Comparison of ENCODE assay signal across 8 cellular contexts in the genomic region with DNA sequence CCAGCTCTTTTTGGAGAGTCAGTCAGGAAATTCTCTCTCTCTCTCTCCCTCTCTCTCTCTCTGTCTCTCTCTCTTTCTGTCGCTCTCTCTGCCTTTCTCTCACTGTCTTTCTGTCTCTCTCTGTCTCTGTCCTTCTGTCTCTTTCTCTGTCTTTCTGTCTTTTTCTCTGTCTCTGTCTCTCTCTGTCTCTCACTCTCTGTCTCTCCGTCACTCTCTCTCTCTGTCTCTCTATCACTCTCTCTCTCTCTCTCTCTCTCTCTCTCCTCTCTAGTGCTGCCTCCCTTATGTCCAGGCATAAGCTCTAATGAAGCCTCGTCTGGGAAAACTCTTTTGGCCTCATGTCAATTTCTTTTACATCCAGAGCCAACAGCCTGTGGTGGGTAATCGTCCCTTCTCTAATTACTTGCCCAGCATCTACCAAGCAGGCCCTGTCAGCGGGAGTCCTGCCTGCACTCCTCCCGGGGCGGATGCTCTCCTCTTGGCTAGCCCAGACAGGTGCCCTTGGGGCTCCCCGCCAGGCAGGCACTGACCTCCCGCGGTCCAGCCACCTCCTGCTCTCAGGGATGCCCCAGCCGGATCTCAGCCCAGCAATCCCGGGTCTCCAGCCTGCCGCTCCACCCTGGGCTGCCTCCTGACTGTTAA.
A peak's percentile ranks its signal among the peaks of the same experiment; 100 is the strongest.
DNase-seq lines count a peak whose midpoint lies in the region; ATAC-seq and TF ChIP-seq lines count a peak whose summit lies in the region.

No MANE protein-coding gene starts in this region.

- ATAC-seq in HG02870 (IDR thresholded peaks at IDR 0.05; ENCODE audit: unreplicated experiment) (no peak), GM19467 (IDR thresholded peaks at IDR 0.05; ENCODE audit: unreplicated experiment) (no peak)

- peaks cover 14% of the 10 kb centered on the region for H3K27me3 Mint-ChIP-seq in nephron progenitor cell (ENCODE audit: low read depth, poor library complexity)

- TF ChIP-seq CTCF in nephron progenitor cell (IDR thresholded peaks at IDR 0.05) = no peak

- H3K27ac Mint-ChIP-seq in nephron progenitor cell = peak overlapping the region; percentile 1

- no peak overlapping the region for H3K4me3 Mint-ChIP-seq in nephron progenitor cell

- DNase-seq in ELF-1 (ENCODE audit: low read depth, low spot score) = peak; percentile 38
- DNase-seq in NCI-H2171 treated with DMSO at 0.1 percent for 48 hours (lab: John Stamatoyannopoulos, UW) = peak; percentile 88
- DNase-seq in cerebellum (ENCODE audit: low spot score) = peak; percentile 30
- no peak for DNase-seq in nephron progenitor cell
- no peak for DNase-seq in activated CD8-positive, alpha-beta memory T cell treated with anti-CD3 and anti-CD28 coated beads, Interleukin-2, amount 50 U/mL, for 4 hours
- no peak for DNase-seq in NAMALWA (ENCODE audit: low spot score)

- H3K4me1 Mint-ChIP-seq in nephron progenitor cell = peaks cover 50% of the 10 kb centered on the region

- no peaks in the 10 kb centered on the region for H3K9me3 Mint-ChIP-seq in nephron progenitor cell

- no peaks in the 10 kb centered on the region for H3K36me3 Mint-ChIP-seq in nephron progenitor cell (ENCODE audit: low read depth)

Comparison
In these comparisons a context has a peak if more than half of its experiments do, and no peak if none do; other contexts are left out.
1. DNase-seq: peak in ELF-1 (single experiment), NCI-H2171 treated with DMSO at 0.1 percent for 48 hours (single experiment) and cerebellum (single experiment); none in nephron progenitor cell (single experiment), activated CD8-positive, alpha-beta memory T cell treated with anti-CD3 and anti-CD28 coated beads, Interleukin-2, amount 50 U/mL, for 4 hours (single experiment) and NAMALWA (single experiment).